Comparison of ENCODE assay signal across 8 cellular contexts in the genomic region with DNA sequence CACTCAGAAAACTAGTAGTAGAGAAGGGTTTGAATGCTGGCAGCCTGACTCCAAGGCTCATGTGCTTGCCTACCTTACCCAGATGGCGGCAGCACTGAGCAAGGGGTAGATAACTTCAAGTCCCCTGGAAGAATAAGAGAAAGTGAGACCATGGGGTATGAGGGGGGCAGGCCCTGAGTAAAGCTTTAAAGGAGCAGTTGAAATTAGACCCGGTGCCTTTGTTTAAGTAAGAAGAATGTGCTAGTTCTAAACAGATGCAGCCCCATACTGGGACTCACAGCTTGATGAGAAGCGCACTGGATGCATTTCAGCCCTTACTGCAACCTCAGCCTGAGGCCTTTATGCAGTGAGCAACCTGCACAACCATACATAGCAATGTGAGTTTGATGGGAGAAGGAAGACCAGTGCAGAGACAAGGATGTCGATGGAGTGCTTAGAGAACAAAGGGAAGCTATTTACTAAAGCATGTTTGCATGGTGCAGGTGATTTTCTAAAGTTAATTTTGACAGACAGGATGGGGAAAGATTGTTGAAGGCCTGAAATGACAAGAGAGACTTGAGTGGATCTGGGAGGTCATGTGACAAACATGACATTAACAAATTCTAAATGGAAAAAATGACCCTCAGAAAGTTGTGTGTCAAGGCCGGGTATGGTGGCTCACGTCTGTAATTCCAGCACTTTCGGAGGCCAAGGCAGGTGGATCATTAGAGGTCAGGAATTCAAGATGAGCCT. TPM values are rescaled to one million over a fixed set of nuclear protein-coding genes. Genes with fewer than 3 reads are reported as not detected.
DNase-seq lines count a peak whose midpoint lies in the region; ATAC-seq, FAIRE-seq and TF ChIP-seq lines count a peak whose summit lies in the region.

No MANE protein-coding gene starts in this region.

- H3K27me3 ChIP-seq in esophagus squamous epithelium (peaks cover 0 to 60% (median 0%) of the 10 kb centered on the region in 4 donors), tibial artery (peaks cover 0 to 51% of the 10 kb centered on the region in 2 donors)

- H3K36me3 ChIP-seq in esophagus squamous epithelium (no peaks in the 10 kb centered on the region), tibial artery (no peaks in the 10 kb centered on the region)

- H3K4me1 ChIP-seq in esophagus squamous epithelium = peaks cover 0 to 17% (median 9%) of the 10 kb centered on the region in 3 donors
- H3K4me1 ChIP-seq in tibial artery = no peaks in the 10 kb centered on the region

- no peak for TF ChIP-seq POLR2A in esophagus squamous epithelium (IDR thresholded peaks at IDR 0.05)

- WGBS in esophagus squamous epithelium, 2 donors = 58 to 74% methylated on average over 7 of the region's 7 CpGs

- DNase-seq in DMS53 treated with DMSO at 0.1 percent for 48 hours (lab: John Stamatoyannopoulos, UW; ENCODE audit: unreplicated experiment) = peak; percentile 29
- DNase-seq in HTR-8/SVneo (ENCODE audit: insufficient read length, low spot score) = peak; percentile 19
- DNase-seq in activated CD4-positive, alpha-beta T cell treated with anti-CD3 and anti-CD28 coated beads for 4 hours = peak; percentile 45 to 46
- DNase-seq in esophagus squamous epithelium (lab: John Stamatoyannopoulos, UW) = no peak
- DNase-seq in stimulated activated CD4-positive, alpha-beta T cell treated with anti-CD3 and anti-CD28 coated beads, Interleukin-15, amount 100 ng/mL, for 24 hours = peak; percentile 76
- no peak for DNase-seq in tibial artery

- peak overlapping the region in 1 of 4 donors; percentile 4 for H3K27ac ChIP-seq in esophagus squamous epithelium
- H3K27ac ChIP-seq in tibial artery = no peak overlapping the region

- H3K4me3 ChIP-seq in esophagus squamous epithelium = no peak overlapping the region
- H3K4me3 ChIP-seq in tibial artery = no peak overlapping the region

- intact Hi-C loops in esophagus squamous epithelium (cut with DNase I) = no loop called here
- intact Hi-C loops in tibial artery (cut with DNase I; ENCODE audit: low total_unique reads) = no loop called here

- ATAC-seq in HG03280 (IDR thresholded peaks at IDR 0.05; ENCODE audit: unreplicated experiment) (no peak), GM21717 (IDR thresholded peaks at IDR 0.05; ENCODE audit: unreplicated experiment) (no peak)

- no peaks in the 10 kb centered on the region for H3K9me3 ChIP-seq in esophagus squamous epithelium
- H3K9me3 ChIP-seq in tibial artery = no peaks in the 10 kb centered on the region

- TF ChIP-seq CTCF in esophagus squamous epithelium (IDR thresholded peaks at IDR 0.05) = peak in 5 of 6 experiments; percentile 36 to 63 (median 54)
- TF ChIP-seq CTCF in tibial artery (IDR thresholded peaks at IDR 0.05) = no peak

- no peak for FAIRE-seq in HTR-8/SVneo (lab: Jason Lieb, UNC)

RNA-seq across cellular contexts. Expression of a gene that starts 27.1 kb away (rescaled TPM):
- total RNA-seq in esophagus squamous epithelium = not detected

RNA-seq across cellular contexts. Expression of a gene that starts 32.2 kb away (rescaled TPM):
- total RNA-seq in esophagus squamous epithelium = 10 to 100 TPM in 1 of 4 donors, 1 to 10 TPM in 2, under 1 TPM in 1; 0.76 to 11.1 (median 1.1) TPM

RNA-seq across cellular contexts. Expression of a gene that starts 39.5 kb away (rescaled TPM):
- not detected for total RNA-seq in esophagus squamous epithelium

Comparison
In these comparisons a context has a peak if more than half of its experiments do, and no peak if none do; other contexts are left out.
1. DNase-seq: peak in DMS53 treated with DMSO at 0.1 percent for 48 hours (single experiment), HTR-8/SVneo (single experiment), activated CD4-positive, alpha-beta T cell treated with anti-CD3 and anti-CD28 coated beads for 4 hours (2 of 2) and stimulated activated CD4-positive, alpha-beta T cell treated with anti-CD3 and anti-CD28 coated beads, Interleukin-15, amount 100 ng/mL, for 24 hours (single experiment); none in esophagus squamous epithelium (single experiment) and tibial artery (0 of 2).
2. CTCF ChIP-seq: peak in esophagus squamous epithelium (5 of 6); none in tibial artery (0 of 2).